9 cellular contexts compared by ENCODE assay signal in the genomic region with DNA sequence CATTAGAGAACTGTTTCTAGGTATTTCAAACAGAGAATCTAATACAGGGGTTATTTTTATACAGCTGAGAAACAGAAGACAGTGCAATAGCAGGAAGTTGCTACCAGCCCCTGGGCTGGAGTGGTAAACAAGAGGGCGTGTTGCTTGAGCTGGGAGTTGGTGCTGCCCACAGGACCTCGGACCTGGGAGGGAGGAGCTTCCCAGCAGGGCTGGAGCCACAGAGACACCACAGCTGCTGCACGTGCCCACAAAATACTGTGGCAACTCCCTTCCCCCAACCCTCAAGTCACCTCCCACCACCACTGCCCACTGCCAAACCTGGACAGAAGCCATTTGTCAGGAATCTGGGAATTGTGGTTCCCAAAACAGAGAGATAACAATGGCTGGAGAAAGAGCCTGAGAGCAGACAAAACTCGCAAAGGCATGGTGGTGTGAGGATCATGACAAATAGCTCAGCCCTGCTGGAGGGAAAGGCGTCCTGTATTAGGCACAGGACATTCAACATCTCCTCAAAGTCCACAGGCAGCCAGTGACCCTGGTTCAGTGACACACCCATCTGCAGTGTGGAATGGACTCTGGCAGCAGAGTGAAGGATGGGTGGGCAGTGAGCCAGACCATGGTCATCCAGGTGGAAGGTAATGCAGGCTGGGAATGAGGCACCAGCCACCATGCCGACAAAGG. TPM values are rescaled to one million over a fixed set of nuclear protein-coding genes. Genes with fewer than 3 reads are reported as not detected.
DNase-seq lines count a peak whose midpoint lies in the region; ATAC-seq and TF ChIP-seq lines count a peak whose summit lies in the region.
"Had no signal": no experiment of that assay in that cellular context is flagged by ENCODE, and none has a peak within 500 bp of the region (broad histone marks: within the 10 kb centered on the region; RNA-seq: fewer than 3 reads in every experiment).

No MANE protein-coding gene starts in this region.

- H3K27me3 ChIP-seq in sigmoid colon, result no peaks in the 10 kb centered on the region

- peaks cover 17 to 19% of the 10 kb centered on the region in 2 donors for H3K4me1 Mint-ChIP-seq in effector memory CD8-positive, alpha-beta T cell (ENCODE audit: low read depth in 2 of 2)

- WGBS in sigmoid colon, 2 donors, result 29 to 49% methylated on average over 6 of the region's 6 CpGs

- no peak for TF ChIP-seq CTCF in sigmoid colon (IDR thresholded peaks at IDR 0.05)

- H3K27me3 Mint-ChIP-seq in effector memory CD8-positive, alpha-beta T cell, result peaks cover 0 to 5% of the 10 kb centered on the region in 2 donors

- TF ChIP-seq EP300 in sigmoid colon (IDR thresholded peaks at IDR 0.05), result no peak

- peak overlapping the region; percentile 59 to 89 for H3K27ac Mint-ChIP-seq in effector memory CD8-positive, alpha-beta T cell

- peaks cover 0 to 38% (median 28%) of the 10 kb centered on the region in 4 donors for H3K4me1 ChIP-seq in sigmoid colon

- H3K36me3 ChIP-seq in sigmoid colon, result no peaks in the 10 kb centered on the region

- peak; percentile 40 for DNase-seq in LHCN-M2 (ENCODE audit: low read depth)
- no peak for DNase-seq in effector memory CD8-positive, alpha-beta T cell
- DNase-seq in sigmoid colon, result no peak
- DNase-seq in stimulated activated CD4-positive, alpha-beta T cell treated with anti-CD3 and anti-CD28 coated beads, Interleukin-4, amount 100 ng/mL, for 1 hour, result no peak
- DNase-seq in ureter (ENCODE audit: low spot score), result no peak

- intact Hi-C loops in sigmoid colon (cut with DNase I), result loop anchor here (5.0 kb wide), 2 partner anchors 55 to 180 kb away; partner anchors contain the start of gene SPATA13

- H3K4me3 ChIP-seq in sigmoid colon, result no peak overlapping the region
- H3K4me3 ChIP-seq: skin epidermis had no signal

- no peaks in the 10 kb centered on the region for H3K36me3 Mint-ChIP-seq in effector memory CD8-positive, alpha-beta T cell (ENCODE audit: insufficient read depth)

- peak overlapping the region in 1 of 2 donors; percentile 47 for H3K4me3 Mint-ChIP-seq in effector memory CD8-positive, alpha-beta T cell

- ATAC-seq in GM19324 (IDR thresholded peaks at IDR 0.05; ENCODE audit: low FRiP score, unreplicated experiment) (peak; percentile 40), GM21576 (IDR thresholded peaks at IDR 0.05; ENCODE audit: unreplicated experiment) (no peak), GM21423 (IDR thresholded peaks at IDR 0.05; ENCODE audit: unreplicated experiment) (no peak)
- ATAC-seq in effector memory CD8-positive, alpha-beta T cell (replicated peaks), result peak; percentile 57

- H3K9me3 ChIP-seq in sigmoid colon, result no peaks in the 10 kb centered on the region

- no peaks in the 10 kb centered on the region for H3K9me3 Mint-ChIP-seq in effector memory CD8-positive, alpha-beta T cell

- TF ChIP-seq POLR2A in sigmoid colon (IDR thresholded peaks at IDR 0.05), result no peak

- peak overlapping the region in 3 of 4 donors; percentile 25 to 69 (median 41) for H3K27ac ChIP-seq in sigmoid colon

RNA-seq across cellular contexts. Expression of gene SPATA13, which starts 57.2 kb away (rescaled TPM):
- 9.4 and 12.1 TPM in 2 replicates for total RNA-seq in LHCN-M2 (2014; rRNA removed)
- polyA plus RNA-seq in LHCN-M2 (2012), result 2.4 TPM
- 10 to 100 TPM; 16.1 to 29.4 (median 21.7) TPM for total RNA-seq in sigmoid colon
- polyA plus RNA-seq in sigmoid colon, result 10 to 100 TPM; 15.6 to 20.6 (median 18.1) TPM
- total RNA-seq in ureter, result 19.0 TPM

Comparison
In these comparisons a context has a peak if more than half of its experiments do, and no peak if none do; other contexts are left out.
1. ATAC-seq: peak in GM19324 (single experiment) and effector memory CD8-positive, alpha-beta T cell (single experiment); none in GM21576 (single experiment) and GM21423 (single experiment).